19 cellular contexts compared by ENCODE assay signal in the genomic region with DNA sequence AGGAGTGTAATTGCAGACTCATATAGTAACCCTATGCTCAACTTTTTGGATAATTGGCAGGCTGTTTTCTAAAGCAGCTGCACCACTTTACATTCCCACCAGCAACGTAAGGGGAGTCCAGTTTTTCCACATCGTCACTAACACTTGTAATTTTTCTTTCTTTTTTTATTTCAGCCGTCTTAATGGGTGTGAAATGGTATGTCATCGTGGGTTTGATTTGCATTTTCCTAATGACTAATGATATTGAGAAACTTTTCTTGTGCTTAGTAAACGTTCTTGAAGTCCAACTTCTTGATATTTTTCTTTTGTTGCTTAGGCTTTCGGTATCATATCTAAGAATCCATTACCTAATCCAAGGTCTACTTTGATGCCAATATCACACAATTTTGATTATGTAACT.
DNase-seq lines count a peak whose midpoint lies in the region; TF ChIP-seq lines count a peak whose summit lies in the region.
"Had no signal": no experiment of that assay in that cellular context is flagged by ENCODE, and none has a peak within 500 bp of the region (broad histone marks: within the 10 kb centered on the region; RNA-seq: fewer than 3 reads in every experiment).

No MANE protein-coding gene starts in this region.

- no peaks in the 10 kb centered on the region for H3K27me3 Mint-ChIP-seq in MCF 10A (ENCODE audit: insufficient read depth, unreplicated experiment)
- H3K27me3 Mint-ChIP-seq in chondrocyte (ENCODE audit: low read depth) = no peaks in the 10 kb centered on the region
- H3K27me3 Mint-ChIP-seq: B cell; CD4-positive, CD25-positive, alpha-beta regulatory T cell had no signal

- H3K4me3 ChIP-seq in breast epithelium (no peak overlapping the region), cardiac fibroblast (replicated peaks in 1 of 2; ENCODE audit: low read depth in 2 of 2, low read length in 2 of 2) (no peak overlapping the region), fibroblast of pulmonary artery (replicated peaks; ENCODE audit: low read depth, low read length) (no peak overlapping the region), osteoblast (ENCODE audit: insufficient read depth, low read length) (no peak overlapping the region)
- H3K4me3 ChIP-seq: BLaER1, HAP-1 had no signal

- no peaks in the 10 kb centered on the region for H3K79me2 ChIP-seq in osteoblast (ENCODE audit: insufficient read depth, low read length)

- BruUV-seq in MCF 10A (replicated peaks; lab: Mats Ljungman, UMichigan) = no TSS peak

- H3K4me1 ChIP-seq in breast epithelium = no peaks in the 10 kb centered on the region
- no peaks in the 10 kb centered on the region for H3K4me1 ChIP-seq in osteoblast (ENCODE audit: insufficient read depth, low read length)
- H3K4me1 ChIP-seq: BLaER1, Caco-2, HAP-1 had no signal

- H3K27me3 ChIP-seq in breast epithelium (peaks cover 0 to 9% of the 10 kb centered on the region in 2 donors), osteoblast (ENCODE audit: insufficient read depth, low read length) (no peaks in the 10 kb centered on the region)
- H3K27me3 ChIP-seq: BLaER1 had no signal

- intact Hi-C loops in MCF 10A (cut with micrococcal nuclease) = no loop called here
- intact Hi-C loops in breast epithelium (cut with DNase I; ENCODE audit: low total_unique reads) = no loop called here

- no peaks in the 10 kb centered on the region for H4K20me1 ChIP-seq in osteoblast (ENCODE audit: insufficient read depth, low read length)
- H4K20me1 ChIP-seq: BLaER1 had no signal

- POLR2A ChIA-PET in MCF 10A (lab: Yijun Ruan, JAX) = no interaction called here

- DNase-seq in MCF 10A (ENCODE audit: unreplicated experiment) = peak; percentile 34
- no peak for DNase-seq in breast epithelium (ENCODE audit: low spot score in 2 of 2)
- DNase-seq in cardiac fibroblast (ENCODE audit: low read depth in 2 of 2) = peak; percentile 8 to 9
- DNase-seq in fibroblast of pulmonary artery (ENCODE audit: low read depth) = peak; percentile 3
- no peak for DNase-seq in stimulated activated CD4-positive, alpha-beta T cell treated with anti-CD3 and anti-CD28 coated beads, Interleukin-4, amount 100 ng/mL, for 4 hours
- DNase-seq in chondrocyte (ENCODE audit: low spot score) = no peak
- no peak for DNase-seq in osteoblast (ENCODE audit: insufficient read length, low spot score, missing footprints)
- DNase-seq: Caco-2; CD4-positive, CD25-positive, alpha-beta regulatory T cell; CD8-positive, alpha-beta T cell; DMS153; DND-41; GOT3; HFFc6 had no signal

- CTCF ChIA-PET in MCF 10A (lab: Yijun Ruan, JAX) = no interaction called here

- no peaks in the 10 kb centered on the region for H3K36me3 Mint-ChIP-seq in MCF 10A (ENCODE audit: insufficient read depth, unreplicated experiment)
- no peaks in the 10 kb centered on the region for H3K36me3 Mint-ChIP-seq in chondrocyte (ENCODE audit: low read depth)
- H3K36me3 Mint-ChIP-seq: CD4-positive, CD25-positive, alpha-beta regulatory T cell; CD8-positive, alpha-beta T cell had no signal

- no peak for TF ChIP-seq POLR2A in breast epithelium (IDR thresholded peaks at IDR 0.05)

- H3K27ac Mint-ChIP-seq in MCF 10A (ENCODE audit: low read depth, unreplicated experiment) (no peak overlapping the region), chondrocyte (ENCODE audit: unreplicated experiment) (no peak overlapping the region)
- H3K27ac Mint-ChIP-seq: B cell; CD4-positive, CD25-positive, alpha-beta regulatory T cell; CD8-positive, alpha-beta T cell; HFFc6 had no signal

- H3K4me2 ChIP-seq in osteoblast (ENCODE audit: insufficient read depth, low read length) = no peak overlapping the region
- H3K4me2 ChIP-seq: BLaER1 had no signal

- no peak for TF ChIP-seq CTCF in MCF 10A (IDR thresholded peaks at IDR 0.05; ENCODE audit: unreplicated experiment)
- no peak for TF ChIP-seq CTCF in breast epithelium (IDR thresholded peaks at IDR 0.05)
- no peak for TF ChIP-seq CTCF in cardiac fibroblast (IDR thresholded peaks at IDR 0.05; ENCODE audit: low read depth, low read length)
- TF ChIP-seq CTCF in fibroblast of pulmonary artery (IDR thresholded peaks at IDR 0.05; ENCODE audit: low read length, missing control alignments) = no peak
- TF ChIP-seq CTCF in chondrocyte (IDR thresholded peaks at IDR 0.05) = no peak
- no peak for TF ChIP-seq CTCF in osteoblast (IDR thresholded peaks at IDR 0.05; ENCODE audit: extremely low read depth, low read depth, low read length)

- no peaks in the 10 kb centered on the region for H3K9me3 ChIP-seq in breast epithelium
- no peaks in the 10 kb centered on the region for H3K9me3 ChIP-seq in osteoblast (ENCODE audit: low read depth, low read length)
- H3K9me3 ChIP-seq: BLaER1, Caco-2 had no signal

- H3K36me3 ChIP-seq in breast epithelium = no peaks in the 10 kb centered on the region
- H3K36me3 ChIP-seq in osteoblast (ENCODE audit: insufficient read depth, low read length) = no peaks in the 10 kb centered on the region
- H3K36me3 ChIP-seq: BLaER1, HAP-1 had no signal

- H3K27ac ChIP-seq in breast epithelium (no peak overlapping the region), osteoblast (ENCODE audit: low read depth, low read length) (no peak overlapping the region)
- H3K27ac ChIP-seq: 22Rv1, BLaER1, C4-2B had no signal

- H3K4me1 Mint-ChIP-seq in MCF 10A (ENCODE audit: insufficient read depth, unreplicated experiment) = no peaks in the 10 kb centered on the region
- H3K4me1 Mint-ChIP-seq in chondrocyte (ENCODE audit: low read depth) = no peaks in the 10 kb centered on the region
- H3K4me1 Mint-ChIP-seq: B cell; CD4-positive, CD25-positive, alpha-beta regulatory T cell had no signal

- H3K9me3 Mint-ChIP-seq in MCF 10A (ENCODE audit: unreplicated experiment) (peaks cover 4% of the 10 kb centered on the region), chondrocyte (ENCODE audit: low read depth) (peaks cover 6% of the 10 kb centered on the region)
- H3K9me3 Mint-ChIP-seq: HFFc6 had no signal

- no peak overlapping the region for H3K4me3 Mint-ChIP-seq in MCF 10A (ENCODE audit: unreplicated experiment)
- no peak overlapping the region for H3K4me3 Mint-ChIP-seq in chondrocyte (ENCODE audit: unreplicated experiment)
- H3K4me3 Mint-ChIP-seq: B cell; CD4-positive, CD25-positive, alpha-beta regulatory T cell; CD8-positive, alpha-beta T cell; HFFc6 had no signal

- H2AFZ ChIP-seq in osteoblast (ENCODE audit: low read length) = no peak overlapping the region

Comparison
In these comparisons a context has a peak if more than half of its experiments do, and no peak if none do; other contexts are left out.
1. DNase-seq: peak in MCF 10A (single experiment), cardiac fibroblast (2 of 2) and fibroblast of pulmonary artery (single experiment); none in breast epithelium (0 of 2), stimulated activated CD4-positive, alpha-beta T cell treated with anti-CD3 and anti-CD28 coated beads, Interleukin-4, amount 100 ng/mL, for 4 hours (0 of 2), chondrocyte (single experiment) and osteoblast (single experiment).